ENCODE assay signal across 16 cellular contexts in the genomic region with DNA sequence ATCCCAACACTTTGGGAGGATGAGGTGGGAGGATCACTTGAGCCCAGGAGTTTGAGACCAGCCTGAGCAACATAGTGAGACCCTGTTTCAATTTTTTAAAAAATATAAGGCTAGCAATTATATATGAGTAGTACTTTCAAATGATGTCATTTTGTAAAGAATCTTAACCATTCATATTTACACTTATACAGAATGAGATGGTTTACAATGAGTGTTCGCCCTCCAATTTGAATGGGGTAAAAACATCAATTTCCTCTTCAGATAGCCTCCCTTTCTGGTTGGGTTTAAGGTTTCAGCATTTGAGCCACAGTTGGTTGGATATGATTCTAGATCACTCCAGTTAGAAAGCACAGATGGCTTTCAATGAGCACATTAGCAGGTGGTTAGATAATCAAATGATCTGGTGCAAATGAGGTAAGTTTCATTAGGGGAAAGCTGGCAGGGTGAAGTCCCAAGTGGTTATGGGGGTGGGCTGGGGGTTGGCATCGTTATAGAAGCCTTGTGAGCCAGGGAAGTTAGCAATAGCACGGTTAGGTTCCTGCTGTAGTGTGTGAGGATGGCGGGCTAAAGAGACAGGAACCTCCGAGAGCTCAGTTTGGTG.
DNase-seq lines count a peak whose midpoint lies in the region; TF ChIP-seq lines count a peak whose summit lies in the region.
"Had no signal": no experiment of that assay in that cellular context is flagged by ENCODE, and none has a peak within 500 bp of the region (broad histone marks: within the 10 kb centered on the region; RNA-seq: fewer than 3 reads in every experiment).

No MANE protein-coding gene starts in this region.

- no peaks in the 10 kb centered on the region for H3K9me2 ChIP-seq in Karpas-422 (replicated peaks; ENCODE audit: insufficient read depth, low read length)
- no peaks in the 10 kb centered on the region for H3K9me2 ChIP-seq in hepatocyte (replicated peaks; ENCODE audit: insufficient read depth)

- H3K79me2 ChIP-seq in Karpas-422 (ENCODE audit: low read length): no peaks in the 10 kb centered on the region
- H3K79me2 ChIP-seq in hepatocyte: no peaks in the 10 kb centered on the region

- H3K9me3 ChIP-seq in BLaER1 treated with 17β-estradiol and CSF1 and Interleukin-3, amounts not matched to agents 10 nM and 100 nM (replicated peaks in 1 of 11): peaks cover 9 to 44% (median 34%) of the 10 kb centered on the region in 11 experiments; a peak in 21 of 22 replicates
- H3K9me3 ChIP-seq in Karpas-422 (ENCODE audit: low read length) (no peaks in the 10 kb centered on the region), hepatocyte (ENCODE audit: low read depth) (no peaks in the 10 kb centered on the region)
- H3K9me3 ChIP-seq: ovary, Peyer's patch, thoracic aorta had no signal

- peak overlapping the region in 1 of 11 experiments; percentile 15; a peak in 1 of 22 replicates for H3K9ac ChIP-seq in BLaER1 treated with 17β-estradiol and CSF1 and Interleukin-3, amounts not matched to agents 10 nM and 100 nM
- H3K9ac ChIP-seq in Karpas-422 (ENCODE audit: low read length): no peak overlapping the region

- H3K4me1 ChIP-seq in BLaER1 treated with 17β-estradiol and CSF1 and Interleukin-3, amounts not matched to agents 10 nM and 100 nM: peaks cover 0 to 60% (median 38%) of the 10 kb centered on the region in 10 experiments; a peak in 16 of 20 replicates
- H3K4me1 ChIP-seq in Karpas-422 (ENCODE audit: low read length): peaks cover 13% of the 10 kb centered on the region
- H3K4me1 ChIP-seq in hepatocyte (ENCODE audit: insufficient read depth): no peaks in the 10 kb centered on the region
- H3K4me1 ChIP-seq: Peyer's patch had no signal

- H3K27ac ChIP-seq in BLaER1 treated with 17β-estradiol and CSF1 and Interleukin-3, amounts not matched to agents 10 nM and 100 nM: no peak overlapping the region
- H3K27ac ChIP-seq in Karpas-422 (ENCODE audit: low read length) (no peak overlapping the region), hepatocyte (peak overlapping the region; percentile 0)
- H3K27ac ChIP-seq: ovary, Peyer's patch, thoracic aorta had no signal

- H2AFZ ChIP-seq in Karpas-422 (ENCODE audit: low read length) (no peak overlapping the region), hepatocyte (no peak overlapping the region)

- H3K4me2 ChIP-seq in BLaER1 treated with 17β-estradiol and CSF1 and Interleukin-3, amounts not matched to agents 10 nM and 100 nM: peak overlapping the region in 7 of 11 experiments; percentile 15 to 62 (median 33); a peak in 11 of 22 replicates
- H3K4me2 ChIP-seq in Karpas-422 (ENCODE audit: low read depth, low read length, poor library complexity, severe bottlenecking) (no peak overlapping the region), hepatocyte (no peak overlapping the region)

- H3K36me3 ChIP-seq in BLaER1 treated with 17β-estradiol and CSF1 and Interleukin-3, amounts not matched to agents 10 nM and 100 nM: no peaks in the 10 kb centered on the region
- H3K36me3 ChIP-seq in Karpas-422 (ENCODE audit: insufficient read depth, low read length) (no peaks in the 10 kb centered on the region), hepatocyte (replicated peaks; ENCODE audit: insufficient read depth, low read depth) (no peaks in the 10 kb centered on the region)
- H3K36me3 ChIP-seq: ovary, Peyer's patch, thoracic aorta had no signal

- H3K4me3 ChIP-seq in BLaER1 treated with 17β-estradiol and CSF1 and Interleukin-3, amounts not matched to agents 10 nM and 100 nM: no peak overlapping the region
- H3K4me3 ChIP-seq in Karpas-422 (ENCODE audit: low read length) (no peak overlapping the region), hepatocyte (no peak overlapping the region)
- H3K4me3 ChIP-seq: ovary, Peyer's patch, thoracic aorta had no signal

- WGBS in hepatocyte (ENCODE audit: low lambda C conversion rate, missing lambda C conversion rate): 93% methylated on average over 5 of the region's 5 CpGs

- H3K27me3 ChIP-seq in BLaER1 treated with 17β-estradiol and CSF1 and Interleukin-3, amounts not matched to agents 10 nM and 100 nM: no peaks in the 10 kb centered on the region
- H3K27me3 ChIP-seq in Karpas-422 (ENCODE audit: low read length): no peaks in the 10 kb centered on the region
- H3K27me3 ChIP-seq in hepatocyte: no peaks in the 10 kb centered on the region
- H3K27me3 ChIP-seq: ovary, Peyer's patch had no signal

- DNase-seq in Karpas-422 (peak; percentile 46), NCI-H526 treated with DMSO at 0.1 percent for 48 hours (lab: John Stamatoyannopoulos, UW) (peak; percentile 37), hepatocyte (ENCODE audit: low spot score) (no peak), COLO668 (lab: John Stamatoyannopoulos, UW; ENCODE audit: unreplicated experiment) (no peak), retina (no peak), amygdala (lab: John Stamatoyannopoulos, UW) (no peak), NCI-H2196 (lab: John Stamatoyannopoulos, UW; ENCODE audit: unreplicated experiment) (no peak)
- DNase-seq: activated CD4-positive, alpha-beta memory T cell treated with anti-CD3 and anti-CD28 coated beads for 36 hours; endodermal cell; left colon; NCI-H510A treated with DMSO at 0.1 percent for 48 hours; ovary; Peyer's patch; stimulated activated CD4-positive, alpha-beta T cell treated with anti-CD3 and anti-CD28 coated beads, Interleukin-4, amount 100 ng/mL, for 1 hour had no signal

- TF ChIP-seq CTCF in hepatocyte (IDR thresholded peaks at IDR 0.05; ENCODE audit: poor library complexity): no peak

- H4K20me1 ChIP-seq in BLaER1 treated with 17β-estradiol and CSF1 and Interleukin-3, amounts not matched to agents 10 nM and 100 nM: no peaks in the 10 kb centered on the region; a peak in 1 of 22 replicates
- H4K20me1 ChIP-seq in Karpas-422 (ENCODE audit: insufficient read depth, low read depth, low read length): no peaks in the 10 kb centered on the region; the same call in 1 of the 2 replicates
- no peaks in the 10 kb centered on the region for H4K20me1 ChIP-seq in hepatocyte (ENCODE audit: insufficient read depth, poor library complexity, severe bottlenecking)

Comparison
In these comparisons a context has a peak if more than half of its experiments do, and no peak if none do; other contexts are left out.
1. H3K4me2 ChIP-seq: peak in BLaER1 treated with 17β-estradiol and CSF1 and Interleukin-3, amounts not matched to agents 10 nM and 100 nM (7 of 11); none in Karpas-422 (single experiment) and hepatocyte (single experiment).
2. DNase-seq: peak in Karpas-422 (single experiment) and NCI-H526 treated with DMSO at 0.1 percent for 48 hours (single experiment); none in hepatocyte (single experiment), COLO668 (single experiment), retina (single experiment), amygdala (0 of 56) and NCI-H2196 (single experiment).